9 cellular contexts compared by ENCODE assay signal in the genomic region with DNA sequence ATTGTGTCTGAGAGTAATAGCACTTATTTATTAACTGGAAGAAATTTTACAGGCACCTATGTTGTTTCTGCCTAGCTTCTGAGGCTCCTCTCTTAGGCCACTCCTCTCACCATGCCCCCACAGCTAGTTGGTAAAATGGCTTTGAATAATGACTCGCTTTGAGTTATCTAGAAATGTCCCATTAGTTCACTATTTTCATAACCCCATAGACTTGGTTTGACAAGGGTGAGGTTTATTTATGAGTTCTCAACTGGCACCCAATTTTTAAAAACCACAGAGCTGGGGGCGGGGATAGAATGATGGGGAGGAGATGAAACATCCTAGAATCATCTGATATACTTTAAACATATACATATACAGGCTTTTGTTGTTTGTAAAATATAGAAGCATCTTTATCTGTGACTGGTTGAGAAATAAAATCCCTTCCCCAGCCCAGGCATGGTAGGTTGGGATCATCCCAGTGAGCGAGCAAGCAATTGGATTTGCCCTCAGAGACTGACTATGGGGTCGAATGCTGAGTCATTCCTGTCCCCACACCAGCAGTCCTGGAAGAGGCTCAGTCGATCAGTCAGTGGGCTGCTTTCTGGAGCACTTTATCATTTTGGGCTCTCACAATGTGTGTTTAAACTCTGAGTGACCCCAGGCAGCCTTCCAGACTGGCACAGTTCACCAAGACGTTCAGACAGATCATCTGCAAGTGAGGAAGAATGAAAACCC.
A peak's percentile ranks its signal among the peaks of the same experiment; 100 is the strongest.
DNase-seq lines count a peak whose midpoint lies in the region; FAIRE-seq and TF ChIP-seq lines count a peak whose summit lies in the region.
"Had no signal": no experiment of that assay in that cellular context is flagged by ENCODE, and none has a peak within 500 bp of the region (broad histone marks: within the 10 kb centered on the region; RNA-seq: fewer than 3 reads in every experiment).

No MANE protein-coding gene starts in this region.

- H3K4me3 ChIP-seq in fibroblast of mammary gland (ENCODE audit: control insufficient read depth, low read depth, low read length) = no peak overlapping the region
- H3K4me3 ChIP-seq in small intestine (ENCODE audit: low read depth in 1 of 2, low read length in 2 of 2) = no peak overlapping the region

- no peak overlapping the region for H3K27ac ChIP-seq in small intestine (ENCODE audit: low read depth in 1 of 2, low read length in 1 of 2)
- no peak overlapping the region for H3K27ac ChIP-seq in substantia nigra (ENCODE audit: low read depth, low read length, poor library complexity, severe bottlenecking)

- TF ChIP-seq CTCF in fibroblast of mammary gland (conservative IDR thresholded peaks at IDR 0.05; ENCODE audit: control insufficient read depth, insufficient read depth, low read depth, low read length) = no peak

- DNase-seq in H4 (ENCODE audit: low spot score) = peak; percentile 84
- DNase-seq in NCI-H82 treated with DMSO at 0.1 percent for 48 hours (lab: John Stamatoyannopoulos, UW; ENCODE audit: unreplicated experiment) = peak; percentile 0
- peak; percentile 81 for DNase-seq in fibroblast of mammary gland (ENCODE audit: low read depth)
- peak; percentile 23 to 33 for DNase-seq in stimulated activated CD4-positive, alpha-beta T cell treated with anti-CD3 and anti-CD28 coated beads, Interleukin-15, amount 100 ng/mL, for 48 hours (ENCODE audit: low read depth in 2 of 2)
- no peak for DNase-seq in small intestine
- DNase-seq in SIG-M5 (lab: John Stamatoyannopoulos, UW) = no peak
- no peak for DNase-seq in substantia nigra (lab: John Stamatoyannopoulos, UW)
- DNase-seq: GF-D8, NCI-H1417 treated with DMSO at 0.1 percent for 48 hours had no signal

- 45 to 52% (median 45%) methylated on average over 6 of the region's 6 CpGs for WGBS in small intestine, 3 donors

- H3K4me1 ChIP-seq in small intestine (ENCODE audit: control insufficient read depth in 2 of 2, insufficient read depth in 1 of 2, low read depth in 1 of 2, low read length in 1 of 2) = peaks cover 12% of the 10 kb centered on the region in 2 donors

- peaks cover 0 to 4% of the 10 kb centered on the region in 2 donors for H3K36me3 ChIP-seq in small intestine (ENCODE audit: control insufficient read depth in 2 of 2, insufficient read depth in 2 of 2, low read length in 2 of 2)

- no peaks in the 10 kb centered on the region for H3K27me3 ChIP-seq in small intestine (ENCODE audit: control insufficient read depth in 2 of 2, insufficient read depth in 2 of 2, low read length in 2 of 2)

- no peak for FAIRE-seq in small intestine (lab: Jason Lieb, UNC)

- H3K9me3 ChIP-seq in small intestine (ENCODE audit: control insufficient read depth, low read depth) = no peaks in the 10 kb centered on the region

Comparison
In these comparisons a context has a peak if more than half of its experiments do, and no peak if none do; other contexts are left out.
1. DNase-seq: peak in H4 (single experiment), NCI-H82 treated with DMSO at 0.1 percent for 48 hours (single experiment), fibroblast of mammary gland (single experiment) and stimulated activated CD4-positive, alpha-beta T cell treated with anti-CD3 and anti-CD28 coated beads, Interleukin-15, amount 100 ng/mL, for 48 hours (2 of 2); none in small intestine (single experiment), SIG-M5 (single experiment) and substantia nigra (0 of 49).